Comparison of ENCODE assay signal across 19 cellular contexts in the genomic region with DNA sequence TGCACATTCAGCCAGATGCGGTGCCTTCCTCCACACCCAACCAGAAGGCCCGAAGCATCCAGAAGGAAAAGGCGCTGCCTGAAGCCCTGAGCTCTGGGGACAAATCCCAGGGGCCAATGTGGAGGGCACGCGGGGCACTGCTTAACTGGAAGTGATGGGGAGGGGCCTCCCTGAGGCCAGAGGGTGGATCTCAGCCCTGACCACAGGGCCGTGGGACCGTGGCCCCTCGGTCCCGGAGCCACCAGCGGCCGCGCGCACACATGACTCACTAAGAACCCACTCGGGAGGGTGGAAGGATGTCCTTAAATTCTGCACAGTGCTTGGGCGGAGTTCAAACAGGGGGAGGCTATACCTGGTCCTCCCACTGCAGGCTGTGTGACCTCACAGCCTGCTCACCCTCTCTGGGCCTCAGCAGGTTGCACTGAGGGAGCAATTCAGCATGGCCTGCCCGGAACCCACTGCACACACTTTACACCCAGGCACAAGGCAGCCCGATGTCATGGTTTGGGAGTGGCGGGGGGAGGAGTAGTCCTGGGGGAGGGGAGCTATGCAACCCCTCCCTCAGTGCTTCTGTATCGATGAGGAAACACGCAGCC.
A peak's percentile ranks its signal among the peaks of the same experiment; 100 is the strongest.
DNase-seq lines count a peak whose midpoint lies in the region; ATAC-seq and TF ChIP-seq lines count a peak whose summit lies in the region.
"Had no signal": no experiment of that assay in that cellular context is flagged by ENCODE, and none has a peak within 500 bp of the region (broad histone marks: within the 10 kb centered on the region; RNA-seq: fewer than 3 reads in every experiment).

No MANE protein-coding gene starts in this region.

- H3K9me3 ChIP-seq in BLaER1 = no peaks in the 10 kb centered on the region
- no peaks in the 10 kb centered on the region for H3K9me3 ChIP-seq in PC-9 (ENCODE audit: insufficient read depth, low read depth)
- H3K9me3 ChIP-seq in esophagus muscularis mucosa = no peaks in the 10 kb centered on the region
- no peaks in the 10 kb centered on the region for H3K9me3 ChIP-seq in sigmoid colon
- H3K9me3 ChIP-seq: body of pancreas, Peyer's patch had no signal

- no peak for ATAC-seq in GM21717 (IDR thresholded peaks at IDR 0.05; ENCODE audit: unreplicated experiment)
- ATAC-seq: activated T-cell treated with anti-CD3 and anti-CD28 coated beads, Interleukin-2, amount 50 U/mL, for 4 hours; body of pancreas; esophagus mucosa had no signal

- H3K36me3 ChIP-seq in BLaER1 (peaks cover 42% of the 10 kb centered on the region), PC-9 (ENCODE audit: low read depth) (peaks cover 25% of the 10 kb centered on the region), esophagus muscularis mucosa (peaks cover 14 to 40% (median 36%) of the 10 kb centered on the region in 4 donors), sigmoid colon (peaks cover 0 to 29% (median 11%) of the 10 kb centered on the region in 4 donors)

- no peak for TF ChIP-seq CTCF in PC-9 (conservative IDR thresholded peaks at IDR 0.05)
- no peak for TF ChIP-seq CTCF in esophagus muscularis mucosa (IDR thresholded peaks at IDR 0.05)
- no peak for TF ChIP-seq CTCF in sigmoid colon (IDR thresholded peaks at IDR 0.05)

- no peak overlapping the region for H3K27ac Mint-ChIP-seq in activated T-cell treated with anti-CD3 and anti-CD28 coated beads, Interleukin-2, amount 50 U/mL, for 24 hours
- H3K27ac Mint-ChIP-seq: activated naive CD4-positive, alpha-beta T cell treated with anti-CD3 and anti-CD28 coated beads, Interleukin-2, amount 50 U/mL, for 24 hours had no signal

- H2AFZ ChIP-seq in PC-9 = no peak overlapping the region

- H3F3A ChIP-seq in PC-9 (ENCODE audit: insufficient read depth, low read depth) = peaks cover 62% of the 10 kb centered on the region; the same call in 1 of the 2 replicates

- peaks cover 55% of the 10 kb centered on the region for H3K36me3 Mint-ChIP-seq in activated T-cell treated with anti-CD3 and anti-CD28 coated beads, Interleukin-2, amount 50 U/mL, for 24 hours (ENCODE audit: low read depth)

- peaks cover 97% of the 10 kb centered on the region for H4K20me1 ChIP-seq in BLaER1
- H4K20me1 ChIP-seq in PC-9 (ENCODE audit: insufficient read depth) = peaks cover 28% of the 10 kb centered on the region

- H3K4me3 Mint-ChIP-seq in activated T-cell treated with anti-CD3 and anti-CD28 coated beads, Interleukin-2, amount 50 U/mL, for 24 hours = no peak overlapping the region
- H3K4me3 Mint-ChIP-seq: activated naive CD4-positive, alpha-beta T cell treated with anti-CD3 and anti-CD28 coated beads, Interleukin-2, amount 50 U/mL, for 24 hours; activated T-cell treated with anti-CD3 and anti-CD28 coated beads, Interleukin-2, amount 50 U/mL, for 4 hours had no signal

- H3K9me3 Mint-ChIP-seq in activated T-cell treated with anti-CD3 and anti-CD28 coated beads, Interleukin-2, amount 50 U/mL, for 24 hours = no peaks in the 10 kb centered on the region
- H3K9me3 Mint-ChIP-seq: activated naive CD4-positive, alpha-beta T cell treated with anti-CD3 and anti-CD28 coated beads, Interleukin-2, amount 50 U/mL, for 24 hours; activated T-cell treated with anti-CD3 and anti-CD28 coated beads, Interleukin-2, amount 50 U/mL, for 4 hours had no signal

- DNase-seq in PC-9 (no peak), esophagus muscularis mucosa (ENCODE audit: extremely low spot score) (no peak), sigmoid colon (no peak), GF-D8 (lab: John Stamatoyannopoulos, UW) (no peak)
- DNase-seq in activated CD8-positive, alpha-beta memory T cell treated with anti-CD3 and anti-CD28 coated beads, Interleukin-2, amount 50 U/mL, for 48 hours = no peak
- DNase-seq in activated T-cell treated with anti-CD3 and anti-CD28 coated beads, Interleukin-2, amount 50 U/mL, for 24 hours = no peak
- DNase-seq: activated CD4-positive, alpha-beta T cell treated with anti-CD3 and anti-CD28 coated beads, Interleukin-2, amount 50 U/mL, for 48 hours; activated T-cell treated with anti-CD3 and anti-CD28 coated beads, Interleukin-2, amount 50 U/mL, for 4 hours; body of pancreas; NCI-H1417; NCI-H2171 treated with DMSO at 0.1 percent for 48 hours; NCI-H774; Peyer's patch; retina; stimulated activated CD4-positive, alpha-beta T cell treated with anti-CD3 and anti-CD28 coated beads, Interleukin-1b, Interleukin-23, amount 100 ng/mL, for 48 hours had no signal

- TF ChIP-seq EP300 in esophagus muscularis mucosa (IDR thresholded peaks at IDR 0.05) (no peak), sigmoid colon (IDR thresholded peaks at IDR 0.05) (no peak)

- H3K4me1 ChIP-seq in BLaER1 (peaks cover 100% of the 10 kb centered on the region), PC-9 (replicated peaks; ENCODE audit: insufficient read depth) (peaks cover 54% of the 10 kb centered on the region), esophagus muscularis mucosa (peaks cover 80 to 97% (median 93%) of the 10 kb centered on the region in 4 donors), sigmoid colon (peaks cover 0 to 93% (median 83%) of the 10 kb centered on the region in 4 donors)

- H3K4me3 ChIP-seq in BLaER1 = peak overlapping the region; percentile 27; the same call in 1 of the 2 replicates
- peak overlapping the region; percentile 98; the same call in 1 of the 2 replicates for H3K4me3 ChIP-seq in PC-9
- no peak overlapping the region for H3K4me3 ChIP-seq in esophagus muscularis mucosa
- H3K4me3 ChIP-seq in sigmoid colon = no peak overlapping the region
- H3K4me3 ChIP-seq: body of pancreas, Peyer's patch had no signal

- TF ChIP-seq POLR2A in esophagus muscularis mucosa (IDR thresholded peaks at IDR 0.05; ENCODE audit: low read depth) (no peak), sigmoid colon (IDR thresholded peaks at IDR 0.05) (no peak)

- no peaks in the 10 kb centered on the region for H3K9me2 ChIP-seq in PC-9 (ENCODE audit: insufficient read depth)

- no peak overlapping the region for H3K9ac ChIP-seq in BLaER1

- H3K4me1 Mint-ChIP-seq in activated T-cell treated with anti-CD3 and anti-CD28 coated beads, Interleukin-2, amount 50 U/mL, for 24 hours (ENCODE audit: low read depth) = peaks cover 11% of the 10 kb centered on the region
- H3K4me1 Mint-ChIP-seq: activated naive CD4-positive, alpha-beta T cell treated with anti-CD3 and anti-CD28 coated beads, Interleukin-2, amount 50 U/mL, for 24 hours had no signal

- no peaks in the 10 kb centered on the region for H3K27me3 Mint-ChIP-seq in activated T-cell treated with anti-CD3 and anti-CD28 coated beads, Interleukin-2, amount 50 U/mL, for 24 hours
- H3K27me3 Mint-ChIP-seq: activated naive CD4-positive, alpha-beta T cell treated with anti-CD3 and anti-CD28 coated beads, Interleukin-2, amount 50 U/mL, for 24 hours had no signal

- intact Hi-C loops in PC-9 (cut with micrococcal nuclease; ENCODE audit: unreplicated experiment) (no loop called here), esophagus muscularis mucosa (cut with DNase I) (loop anchor here (5.0 to 10.0 kb wide), 4 partner anchors 38 to 530 kb away; a partner anchor contains a TSS), sigmoid colon (cut with DNase I) (loop anchor here (5.0 to 10.0 kb wide), 3 partner anchors 133 to 530 kb away; a partner anchor contains a TSS)

- CTCF ChIA-PET in PC-9 (lab: Charles Lee) = no interaction called here

- no peak overlapping the region for H3K27ac ChIP-seq in BLaER1
- H3K27ac ChIP-seq in PC-9 = peak overlapping the region; percentile 79
- H3K27ac ChIP-seq in esophagus muscularis mucosa (replicated peaks in 1 of 4) = peak overlapping the region; percentile 95 to 98 (median 96)
- H3K27ac ChIP-seq in sigmoid colon = peak overlapping the region; percentile 94 to 99 (median 96)

- 85% methylated on average over 13 of the region's 20 CpGs for WGBS in esophagus muscularis mucosa
- WGBS in sigmoid colon, 2 donors = 92 to 93% methylated on average over 20 of the region's 20 CpGs

- POLR2A ChIA-PET in PC-9 (lab: Charles Lee; ENCODE audit: unreplicated experiment) = interaction anchor here (0.6 to 0.7 kb wide), 2 partner anchors 9 to 69 kb away, joined by 3 to 5 read pairs; no protein-coding TSS in a partner anchor

- peaks cover 92% of the 10 kb centered on the region for H3K79me2 ChIP-seq in PC-9 (ENCODE audit: low read depth)

- BruUV-seq in PC-9 (replicated peaks; lab: Mats Ljungman, UMichigan) = no TSS peak

- H3K4me2 ChIP-seq in BLaER1 (peak overlapping the region; percentile 100), PC-9 (peak overlapping the region; percentile 100)

- H3K27me3 ChIP-seq in BLaER1 (no peaks in the 10 kb centered on the region), PC-9 (ENCODE audit: insufficient read depth, low read depth) (no peaks in the 10 kb centered on the region), esophagus muscularis mucosa (peaks cover 0 to 2% (median 0%) of the 10 kb centered on the region in 4 donors), sigmoid colon (no peaks in the 10 kb centered on the region)
- H3K27me3 ChIP-seq: body of pancreas, Peyer's patch had no signal

Comparison
In these comparisons a context has a peak if more than half of its experiments do, and no peak if none do; other contexts are left out.
1. H3K4me3 ChIP-seq: peak in BLaER1 (single experiment) and PC-9 (single experiment); none in esophagus muscularis mucosa (0 of 4) and sigmoid colon (0 of 4).